ENCODE assay signal across 20 cellular contexts in genomic region chr2:54520687-54521086, GRCh38.
DNase-seq lines count a peak whose midpoint lies in the region; FAIRE-seq and TF ChIP-seq lines count a peak whose summit lies in the region.
"Had no signal": no experiment of that assay in that cellular context is flagged by ENCODE, and none has a peak within 500 bp of the region (broad histone marks: within the 10 kb centered on the region; RNA-seq: fewer than 3 reads in every experiment).

No MANE protein-coding gene starts in this region.

- H3K36me3 Mint-ChIP-seq in chondrocyte (ENCODE audit: low read depth), result no peaks in the 10 kb centered on the region
- no peaks in the 10 kb centered on the region for H3K36me3 Mint-ChIP-seq in activated CD4-positive, alpha-beta T cell treated with anti-CD3 and anti-CD28 coated beads, Interleukin-2, amount 10 ng/mL, durations not matched to agents 24 days and 14 days (ENCODE audit: low read depth)
- H3K36me3 Mint-ChIP-seq: activated CD8-positive, alpha-beta memory T cell treated with anti-CD3 and anti-CD28 coated beads, Interleukin-2, amount 10 ng/mL, durations not matched to agents 7 days and 5 days; activated naive CD8-positive, alpha-beta T cell treated with anti-CD3 and anti-CD28 coated beads for 36 hours; CD4-positive, CD25-positive, alpha-beta regulatory T cell had no signal

- no peaks in the 10 kb centered on the region for H3K9me3 ChIP-seq in tibial nerve
- H3K9me3 ChIP-seq: right atrium auricular region had no signal

- H3K4me1 ChIP-seq in tibial nerve, result peaks cover 0 to 84% (median 28%) of the 10 kb centered on the region in 4 donors

- no peak overlapping the region for H3K4me3 Mint-ChIP-seq in chondrocyte (ENCODE audit: unreplicated experiment)
- no peak overlapping the region for H3K4me3 Mint-ChIP-seq in activated CD4-positive, alpha-beta T cell treated with anti-CD3 and anti-CD28 coated beads, Interleukin-2, amount 10 ng/mL, durations not matched to agents 24 days and 14 days
- H3K4me3 Mint-ChIP-seq: activated CD8-positive, alpha-beta memory T cell treated with anti-CD3 and anti-CD28 coated beads, Interleukin-2, amount 10 ng/mL, durations not matched to agents 7 days and 5 days; activated naive CD8-positive, alpha-beta T cell treated with anti-CD3 and anti-CD28 coated beads for 36 hours; CD4-positive, CD25-positive, alpha-beta regulatory T cell had no signal

- peaks cover 0 to 3% (median 0%) of the 10 kb centered on the region in 3 donors for H3K36me3 ChIP-seq in tibial nerve

- no peak overlapping the region for H3K4me3 ChIP-seq in tibial nerve
- H3K4me3 ChIP-seq: right atrium auricular region had no signal

- peak overlapping the region; percentile 91 for H3K27ac Mint-ChIP-seq in chondrocyte (ENCODE audit: unreplicated experiment)
- H3K27ac Mint-ChIP-seq in activated CD4-positive, alpha-beta T cell treated with anti-CD3 and anti-CD28 coated beads, Interleukin-2, amount 10 ng/mL, durations not matched to agents 24 days and 14 days, result no peak overlapping the region
- H3K27ac Mint-ChIP-seq: activated CD8-positive, alpha-beta memory T cell treated with anti-CD3 and anti-CD28 coated beads, Interleukin-2, amount 10 ng/mL, durations not matched to agents 7 days and 5 days; activated naive CD8-positive, alpha-beta T cell treated with anti-CD3 and anti-CD28 coated beads for 36 hours; CD4-positive, CD25-positive, alpha-beta regulatory T cell had no signal

- H3K27me3 Mint-ChIP-seq in chondrocyte (ENCODE audit: low read depth), result no peaks in the 10 kb centered on the region
- H3K27me3 Mint-ChIP-seq in activated CD4-positive, alpha-beta T cell treated with anti-CD3 and anti-CD28 coated beads, Interleukin-2, amount 10 ng/mL, durations not matched to agents 24 days and 14 days, result peaks cover 27% of the 10 kb centered on the region
- H3K27me3 Mint-ChIP-seq: activated naive CD8-positive, alpha-beta T cell treated with anti-CD3 and anti-CD28 coated beads for 36 hours had no signal

- peak; percentile 72 for DNase-seq in AG08396 (ENCODE audit: low spot score)
- peak; percentile 82 for DNase-seq in LHCN-M2 (ENCODE audit: low read depth)
- no peak for DNase-seq in chondrocyte (ENCODE audit: low spot score)
- DNase-seq in myocyte (ENCODE audit: low read depth), result peak; percentile 72
- no peak for DNase-seq in tibial nerve (ENCODE audit: low spot score in 2 of 2)
- DNase-seq in activated CD4-positive, alpha-beta T cell treated with anti-CD3 and anti-CD28 coated beads, Interleukin-2, amount 10 ng/mL, durations not matched to agents 24 days and 14 days, result no peak
- DNase-seq in GM12892 (ENCODE audit: insufficient read length), result no peak
- no peak for DNase-seq in T-helper 1 cell
- DNase-seq: activated CD8-positive, alpha-beta memory T cell treated with anti-CD3 and anti-CD28 coated beads, Interleukin-2, amount 10 ng/mL, durations not matched to agents 7 days and 5 days; activated naive CD8-positive, alpha-beta T cell treated with anti-CD3 and anti-CD28 coated beads for 36 hours; CD4-positive, CD25-positive, alpha-beta regulatory T cell; effector CD4-positive, alpha-beta T cell; H7; hypothalamus; NCI-H345; OCI-M1; T-helper 9 cell had no signal

- TF ChIP-seq EP300 in tibial nerve (IDR thresholded peaks at IDR 0.05), result no peak

- intact Hi-C loops in activated CD4-positive, alpha-beta T cell treated with anti-CD3 and anti-CD28 coated beads, Interleukin-2, amount 10 ng/mL, durations not matched to agents 24 days and 14 days (cut with micrococcal nuclease), result loop anchor here (5.0 to 10.0 kb wide), 3 partner anchors 202 to 654 kb away; partner anchors contain the start of gene EML6

- no peaks in the 10 kb centered on the region for H3K27me3 ChIP-seq in tibial nerve
- H3K27me3 ChIP-seq: right atrium auricular region had no signal

- TF ChIP-seq CTCF in chondrocyte (IDR thresholded peaks at IDR 0.05) (no peak), tibial nerve (IDR thresholded peaks at IDR 0.05) (no peak)

- WGBS in tibial nerve, 2 donors, result 48 to 66% methylated on average over 3 of the region's 3 CpGs

- peaks cover 69% of the 10 kb centered on the region for H3K4me1 Mint-ChIP-seq in chondrocyte (ENCODE audit: low read depth)
- H3K4me1 Mint-ChIP-seq in activated CD4-positive, alpha-beta T cell treated with anti-CD3 and anti-CD28 coated beads, Interleukin-2, amount 10 ng/mL, durations not matched to agents 24 days and 14 days, result peaks cover 16% of the 10 kb centered on the region

- TF ChIP-seq POLR2A in tibial nerve (IDR thresholded peaks at IDR 0.05), result no peak
- TF ChIP-seq POLR2A in GM12892 (IDR thresholded peaks at IDR 0.05; ENCODE audit: low read depth, low read length), result no peak

- no peak for FAIRE-seq in GM12892 (lab: Jason Lieb, UNC)
- FAIRE-seq: GM19239 had no signal

- peak overlapping the region in 1 of 4 donors; percentile 37 for H3K27ac ChIP-seq in tibial nerve
- H3K27ac ChIP-seq: KMS-11 had no signal

- no peaks in the 10 kb centered on the region for H3K9me3 Mint-ChIP-seq in chondrocyte (ENCODE audit: low read depth)
- H3K9me3 Mint-ChIP-seq in activated CD4-positive, alpha-beta T cell treated with anti-CD3 and anti-CD28 coated beads, Interleukin-2, amount 10 ng/mL, durations not matched to agents 24 days and 14 days, result no peaks in the 10 kb centered on the region
- H3K9me3 Mint-ChIP-seq: activated naive CD8-positive, alpha-beta T cell treated with anti-CD3 and anti-CD28 coated beads for 36 hours; CD4-positive, CD25-positive, alpha-beta regulatory T cell had no signal

Comparison
In these comparisons a context has a peak if more than half of its experiments do, and no peak if none do; other contexts are left out.
1. DNase-seq: peak in AG08396 (single experiment), LHCN-M2 (single experiment) and myocyte (single experiment); none in chondrocyte (single experiment), tibial nerve (0 of 2), activated CD4-positive, alpha-beta T cell treated with anti-CD3 and anti-CD28 coated beads, Interleukin-2, amount 10 ng/mL, durations not matched to agents 24 days and 14 days (single experiment), GM12892 (single experiment) and T-helper 1 cell (0 of 5).